In the genomic region with DNA sequence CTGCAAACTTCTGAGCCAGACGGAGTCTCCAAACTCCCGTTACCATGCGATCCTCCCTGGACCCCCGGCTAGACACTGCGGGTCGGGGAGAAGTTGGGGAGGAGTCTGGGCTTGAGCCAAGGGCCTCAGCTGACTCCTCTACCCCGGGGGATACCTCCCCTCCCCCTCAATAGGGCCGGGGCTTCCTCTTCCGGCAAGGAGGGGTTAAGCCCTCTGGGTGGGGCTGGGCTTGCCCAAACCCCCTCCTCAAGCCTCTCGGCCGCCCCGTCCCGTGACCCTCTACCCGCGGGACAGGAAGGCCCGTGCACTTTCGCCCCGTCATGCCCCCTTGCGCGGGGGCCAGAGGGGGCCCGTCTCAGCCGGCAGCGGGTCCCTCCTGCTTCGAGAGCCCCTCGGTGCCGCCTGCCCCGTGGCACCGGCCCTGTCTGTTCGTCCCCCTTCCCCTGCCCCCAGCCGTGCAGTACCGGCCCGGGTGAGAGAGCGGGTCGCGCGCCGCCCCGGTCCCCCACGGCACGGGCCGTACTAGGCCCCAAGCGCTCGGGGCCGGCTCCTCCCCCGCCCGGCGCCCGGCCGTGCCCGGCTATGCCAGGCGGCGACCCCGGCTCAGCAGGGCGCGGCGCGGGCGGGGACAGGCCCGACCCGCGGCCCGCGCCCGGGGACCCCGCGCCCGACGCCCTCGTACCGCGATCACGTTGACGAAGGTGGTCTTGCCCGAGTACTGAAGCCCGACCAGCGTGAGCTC, we compare ENCODE assay signal across 8 cellular contexts. TPM values are rescaled to one million over a fixed set of nuclear protein-coding genes. Genes with fewer than 3 reads are reported as not detected.
A peak's percentile ranks its signal among the peaks of the same experiment; 100 is the strongest.
DNase-seq lines count a peak whose midpoint lies in the region; ATAC-seq and TF ChIP-seq lines count a peak whose summit lies in the region.

No MANE protein-coding gene starts in this region.

- no peak overlapping the region for H2AK5ac ChIP-seq in mesenchymal stem cell (ENCODE audit: low read length, severe bottlenecking)

- WGBS in mesenchymal stem cell = 1% methylated on average over 52 of the region's 76 CpGs
- WGBS in tibial nerve, 2 donors = 0 to 1% methylated on average over 18 to 25 of the region's 76 CpGs

- peak in 1 of 2 donors; percentile 22 for TF ChIP-seq EP300 in tibial nerve (IDR thresholded peaks at IDR 0.05)

- H3K36me3 ChIP-seq in mesenchymal stem cell (ENCODE audit: control insufficient read depth in 1 of 2, insufficient read depth in 2 of 2, low read depth in 1 of 2, low read length in 2 of 2) (peaks cover 2 to 4% of the 10 kb centered on the region in 2 experiments), tibial nerve (peaks cover 0 to 18% (median 0%) of the 10 kb centered on the region in 3 donors)

- DNase-seq in AG20443 (ENCODE audit: low spot score) = peak; percentile 72
- DNase-seq in dorsolateral prefrontal cortex = peak in 1 of 10 donors; percentile 62
- DNase-seq in mesenchymal stem cell = peak; percentile 29
- no peak for DNase-seq in tibial nerve (ENCODE audit: low spot score in 2 of 2)
- no peak for DNase-seq in activated gamma-delta T cell (lab: John Stamatoyannopoulos, UW)

- H2AFZ ChIP-seq in mesenchymal stem cell (ENCODE audit: low read depth, low read length) = peak overlapping the region; percentile 87

- H3K14ac ChIP-seq in mesenchymal stem cell (ENCODE audit: low read length in 2 of 2) = peak overlapping the region in 1 of 2 experiments; percentile 98

- no peaks in the 10 kb centered on the region for H3K27me3 ChIP-seq in dorsolateral prefrontal cortex
- H3K27me3 ChIP-seq in mesenchymal stem cell (ENCODE audit: control insufficient read depth in 1 of 2, insufficient read depth in 1 of 2, low read length in 2 of 2) = no peaks in the 10 kb centered on the region
- no peaks in the 10 kb centered on the region for H3K27me3 ChIP-seq in tibial nerve

- H3K4me3 ChIP-seq in dorsolateral prefrontal cortex (peak overlapping the region; percentile 64 to 98 (median 93)), mesenchymal stem cell (ENCODE audit: insufficient read depth in 1 of 2, low read depth in 1 of 2, low read length in 2 of 2) (peak overlapping the region; percentile 93 to 97), tibial nerve (peak overlapping the region; percentile 73 to 100 (median 96))

- peak overlapping the region; percentile 93 to 99 for H3K4ac ChIP-seq in mesenchymal stem cell (ENCODE audit: low read depth in 1 of 2, low read length in 2 of 2)

- peak overlapping the region in 1 of 2 experiments; percentile 94 for H3K23ac ChIP-seq in mesenchymal stem cell (ENCODE audit: low read length in 2 of 2)

- H2BK12ac ChIP-seq in mesenchymal stem cell (ENCODE audit: low read length in 2 of 2) = peak overlapping the region in 1 of 2 experiments; percentile 83

- H4K91ac ChIP-seq in mesenchymal stem cell (ENCODE audit: low read length) = peak overlapping the region; percentile 93

- H2BK15ac ChIP-seq in mesenchymal stem cell (ENCODE audit: low read depth, poor library complexity, severe bottlenecking) = peak overlapping the region; percentile 16

- peak overlapping the region; percentile 69 for H3K4me2 ChIP-seq in mesenchymal stem cell (ENCODE audit: low read length, poor library complexity, severe bottlenecking)

- H3K9me3 ChIP-seq in mesenchymal stem cell (ENCODE audit: control insufficient read depth, low read length) (no peaks in the 10 kb centered on the region), tibial nerve (no peaks in the 10 kb centered on the region)

- H3K18ac ChIP-seq in mesenchymal stem cell (ENCODE audit: low read depth in 1 of 2, low read length in 2 of 2) = peak overlapping the region; percentile 96 to 97

- H3K4me1 ChIP-seq in mesenchymal stem cell (ENCODE audit: control insufficient read depth, insufficient read depth, low read depth, low read length) = peaks cover 14% of the 10 kb centered on the region
- H3K4me1 ChIP-seq in tibial nerve = peaks cover 0 to 40% (median 23%) of the 10 kb centered on the region in 4 donors

- H2BK5ac ChIP-seq in mesenchymal stem cell (ENCODE audit: low read depth, low read length, poor library complexity, severe bottlenecking) = peak overlapping the region; percentile 52

- TF ChIP-seq CTCF in dorsolateral prefrontal cortex (IDR thresholded peaks at IDR 0.05 in 54 of 56, conservative IDR thresholded peaks at IDR 0.05 in 2 of 56; ENCODE audit: low read depth in 1 of 56, partially characterized antibody in 56 of 56) (no peak), tibial nerve (IDR thresholded peaks at IDR 0.05) (no peak)

- peak overlapping the region; percentile 73 to 99 (median 97) for H3K27ac ChIP-seq in dorsolateral prefrontal cortex
- H3K27ac ChIP-seq in mesenchymal stem cell (ENCODE audit: low read length, poor library complexity, severe bottlenecking) = peak overlapping the region; percentile 31
- H3K27ac ChIP-seq in tibial nerve = peak overlapping the region; percentile 87 to 99 (median 92)

- intact Hi-C loops in dorsolateral prefrontal cortex (cut with DNase I) = no loop called here

- peak overlapping the region; percentile 87 for H4K8ac ChIP-seq in mesenchymal stem cell (ENCODE audit: low read length)

- H3K79me1 ChIP-seq in mesenchymal stem cell (replicated peaks; ENCODE audit: low read length, poor library complexity, severe bottlenecking) = peaks cover 10% of the 10 kb centered on the region

- TF ChIP-seq POLR2A in tibial nerve (IDR thresholded peaks at IDR 0.05) = no peak

- peak; percentile 46 for ATAC-seq in GM18867 (IDR thresholded peaks at IDR 0.05; ENCODE audit: unreplicated experiment)
- peak; percentile 42 for ATAC-seq in HG03064 (IDR thresholded peaks at IDR 0.05; ENCODE audit: low read depth, unreplicated experiment)
- peak; percentile 42 for ATAC-seq in SK-N-SH treated with all-trans-retinoic acid at 6 μM for 48 hours

- H2BK120ac ChIP-seq in mesenchymal stem cell (ENCODE audit: low read depth, low read length) = peak overlapping the region; percentile 11

- peak overlapping the region; percentile 88 for H3K9ac ChIP-seq in mesenchymal stem cell (ENCODE audit: low read length)

TF ChIP-seq in SK-N-SH treated with all-trans-retinoic acid at 6 μM for 48 hours, 23 proteins besides CTCF, POLR2A, EP300 and RAD21:
- TF ChIP-seq, protein P1, sequence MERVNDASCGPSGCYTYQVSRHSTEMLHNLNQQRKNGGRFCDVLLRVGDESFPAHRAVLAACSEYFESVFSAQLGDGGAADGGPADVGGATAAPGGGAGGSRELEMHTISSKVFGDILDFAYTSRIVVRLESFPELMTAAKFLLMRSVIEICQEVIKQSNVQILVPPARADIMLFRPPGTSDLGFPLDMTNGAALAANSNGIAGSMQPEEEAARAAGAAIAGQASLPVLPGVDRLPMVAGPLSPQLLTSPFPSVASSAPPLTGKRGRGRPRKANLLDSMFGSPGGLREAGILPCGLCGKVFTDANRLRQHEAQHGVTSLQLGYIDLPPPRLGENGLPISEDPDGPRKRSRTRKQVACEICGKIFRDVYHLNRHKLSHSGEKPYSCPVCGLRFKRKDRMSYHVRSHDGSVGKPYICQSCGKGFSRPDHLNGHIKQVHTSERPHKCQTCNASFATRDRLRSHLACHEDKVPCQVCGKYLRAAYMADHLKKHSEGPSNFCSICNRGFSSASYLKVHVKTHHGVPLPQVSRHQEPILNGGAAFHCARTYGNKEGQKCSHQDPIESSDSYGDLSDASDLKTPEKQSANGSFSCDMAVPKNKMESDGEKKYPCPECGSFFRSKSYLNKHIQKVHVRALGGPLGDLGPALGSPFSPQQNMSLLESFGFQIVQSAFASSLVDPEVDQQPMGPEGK (CRISPR knock-in tag; IDR thresholded peaks at IDR 0.05; ENCODE audit: borderline replicate concordance) = peak; percentile 69; the same call in 1 of the 2 replicates
- TF ChIP-seq ZC3H10 (CRISPR knock-in tag; IDR thresholded peaks at IDR 0.05) = no peak

RNA-seq across cellular contexts. Expression of a gene that starts 0.6 kb away (rescaled TPM):
- total RNA-seq in dorsolateral prefrontal cortex (100 to 1,000 TPM in 119 of 120 experiments, 10 to 100 TPM in 1; 88.0 to 248 (median 166) TPM), tibial nerve (10 to 100 TPM; 35.0 to 64.5 (median 49.3) TPM)
- 48.3 TPM for polyA plus RNA-seq in mesenchymal stem cell (2013, experiment 1 of 2)
- 47.5 TPM for polyA plus RNA-seq in mesenchymal stem cell (2013, experiment 2 of 2)

RNA-seq across cellular contexts. Expression of a gene that starts 16.5 kb away (rescaled TPM):
- 1 to 10 TPM in 52 of 120 experiments, under 1 TPM in 48, not detected in 20; 0.16 to 4.1 (median 1.0) TPM for total RNA-seq in dorsolateral prefrontal cortex
- polyA plus RNA-seq in mesenchymal stem cell (2013, experiment 1 of 2) = not detected
- polyA plus RNA-seq in mesenchymal stem cell (2013, experiment 2 of 2) = 0.15 TPM
- total RNA-seq in tibial nerve = 10 to 100 TPM in 1 of 4 donors, 1 to 10 TPM in 3; 1.2 to 13.8 (median 6.8) TPM

RNA-seq across cellular contexts. Expression of a gene that starts 21.2 kb away (rescaled TPM):
- total RNA-seq in dorsolateral prefrontal cortex (100 to 1,000 TPM in 3 of 120 experiments, 10 to 100 TPM in 117; 26.2 to 167 (median 58.0) TPM), tibial nerve (10 to 100 TPM; 13.8 to 26.3 (median 24.3) TPM)
- 0.01 TPM for polyA plus RNA-seq in mesenchymal stem cell (2013, experiment 1 of 2)
- polyA plus RNA-seq in mesenchymal stem cell (2013, experiment 2 of 2) = not detected

RNA-seq across cellular contexts. Expression of a gene that starts 49.7 kb away (rescaled TPM):
- total RNA-seq in dorsolateral prefrontal cortex (1 to 10 TPM in 26 of 120 experiments, under 1 TPM in 85, not detected in 9; 0.12 to 4.0 (median 0.62) TPM), tibial nerve (under 1 TPM in 1 of 4 donors, not detected in 3; 0.42 TPM)
- not detected for polyA plus RNA-seq in mesenchymal stem cell (2013, experiment 1 of 2)
- polyA plus RNA-seq in mesenchymal stem cell (2013, experiment 2 of 2) = not detected

Comparison
In these comparisons a context has a peak if more than half of its experiments do, and no peak if none do; other contexts are left out.
1. DNase-seq: peak in AG20443 (single experiment) and mesenchymal stem cell (single experiment); none in tibial nerve (0 of 2) and activated gamma-delta T cell (single experiment).
2. H3K27ac ChIP-seq: peak in every context shown above with its lines; median percentile 97 in dorsolateral prefrontal cortex; 92 in tibial nerve; 31 in mesenchymal stem cell.
3. Peak in every context shown above with its lines, with median percentiles within 50 percentile points of each other: ATAC-seq and H3K4me3 ChIP-seq.